In the genomic region with DNA sequence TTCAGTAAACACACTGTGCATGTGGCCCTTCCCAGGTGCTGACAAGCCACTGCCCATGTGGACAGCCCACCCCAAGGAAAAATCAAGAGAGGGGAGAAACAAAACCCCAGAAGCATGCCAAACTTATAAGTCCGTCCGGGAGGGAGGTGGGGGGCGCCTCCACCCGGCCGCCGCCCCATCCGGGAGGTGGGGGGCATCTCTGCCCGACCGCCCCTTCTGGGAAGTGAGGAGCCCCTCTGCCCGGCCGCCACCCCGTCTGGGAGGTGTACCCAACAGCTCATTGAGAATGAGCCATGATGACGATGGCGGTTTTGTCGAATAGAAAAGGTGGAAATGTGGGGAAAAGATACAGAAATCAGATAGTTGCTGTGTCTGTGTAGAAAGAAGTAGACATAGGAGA, we compare ENCODE assay signal across 28 cellular contexts.
"Had no signal": no experiment of that assay in that cellular context is flagged by ENCODE, and none has a peak within 500 bp of the region (broad histone marks: within the 10 kb centered on the region; RNA-seq: fewer than 3 reads in every experiment).

No MANE protein-coding gene starts in this region.

- H3K36me3 ChIP-seq: stomach, suprapubic skin, thoracic aorta, thyroid gland, tibial artery, tibial nerve, transverse colon, upper lobe of left lung, upper lobe of right lung, uterus, vagina had no signal

- H3K36me3 Mint-ChIP-seq: stimulated activated effector memory CD8-positive, alpha-beta T cell treated with anti-CD3 and anti-CD28 coated beads, Interleukin-12 subunit alpha, Interleukin-12 subunit beta, amount 100 ng/mL, for 72 hours; type B pancreatic cell had no signal

- H3K4me3 ChIP-seq: stomach, suprapubic skin, testis, thoracic aorta, thyroid gland, tibial artery, tibial nerve, transverse colon, upper lobe of left lung, upper lobe of right lung, uterus, vagina had no signal

- H3K27me3 ChIP-seq: stomach, suprapubic skin, testis, thyroid gland, tibial artery, tibial nerve, transverse colon, upper lobe of left lung, upper lobe of right lung, uterus, vagina had no signal

- H3K27ac ChIP-seq: stomach, suprapubic skin, testis, thoracic aorta, thyroid gland, tibial artery, tibial nerve, transverse colon, upper lobe of left lung, upper lobe of right lung, uterus, vagina had no signal

- H3K4me1 ChIP-seq: stomach, suprapubic skin, testis, thyroid gland, tibial artery, tibial nerve, transverse colon, upper lobe of left lung, upper lobe of right lung, uterus, vagina had no signal

- H3K4me3 Mint-ChIP-seq: stimulated activated effector memory CD8-positive, alpha-beta T cell treated with anti-CD3 and anti-CD28 coated beads, Interleukin-12 subunit alpha, Interleukin-12 subunit beta, amount 100 ng/mL, for 72 hours; stimulated activated memory B cell treated with anti-CD40 and anti-IgM and Interleukin-4, amounts not matched to agents 10 μg/mL and 1 μg/mL and 100 μg/mL, for 72 hours; stimulated activated naive B cell treated with anti-CD40 and anti-IgM and Interleukin-4, amounts not matched to agents 10 μg/mL and 1 μg/mL and 100 μg/mL, for 72 hours; stimulated activated naive CD8-positive, alpha-beta T cell treated with anti-CD3 and anti-CD28 coated beads, Interleukin-15, amount 100 ng/mL, for 72 hours; stimulated activated naive CD8-positive, alpha-beta T cell treated with anti-CD3 and anti-CD28 coated beads, Interleukin-15, Interleukin-2, amounts not matched to agents 100 ng/mL and 50 ng/mL, for 24 hours; type B pancreatic cell had no signal

- H3K4me1 Mint-ChIP-seq: stimulated activated effector memory CD8-positive, alpha-beta T cell treated with anti-CD3 and anti-CD28 coated beads, Interleukin-12 subunit alpha, Interleukin-12 subunit beta, amount 100 ng/mL, for 72 hours; stimulated activated memory B cell treated with anti-CD40 and anti-IgM and Interleukin-4, amounts not matched to agents 10 μg/mL and 1 μg/mL and 100 μg/mL, for 72 hours; stimulated activated naive B cell treated with anti-CD40 and anti-IgM and Interleukin-4, amounts not matched to agents 10 μg/mL and 1 μg/mL and 100 μg/mL, for 72 hours; stimulated activated naive CD8-positive, alpha-beta T cell treated with anti-CD3 and anti-CD28 coated beads, Interleukin-15, amount 100 ng/mL, for 72 hours had no signal

- H3K27ac Mint-ChIP-seq: stimulated activated effector memory CD8-positive, alpha-beta T cell treated with anti-CD3 and anti-CD28 coated beads, Interleukin-12 subunit alpha, Interleukin-12 subunit beta, amount 100 ng/mL, for 72 hours; stimulated activated memory B cell treated with anti-CD40 and anti-IgM and Interleukin-4, amounts not matched to agents 10 μg/mL and 1 μg/mL and 100 μg/mL, for 72 hours; stimulated activated naive B cell treated with anti-CD40 and anti-IgM and Interleukin-4, amounts not matched to agents 10 μg/mL and 1 μg/mL and 100 μg/mL, for 72 hours; stimulated activated naive CD8-positive, alpha-beta T cell treated with anti-CD3 and anti-CD28 coated beads, Interleukin-15, Interleukin-2, amounts not matched to agents 100 ng/mL and 50 ng/mL, for 24 hours; type B pancreatic cell had no signal

- H3K9me3 ChIP-seq: testis, thyroid gland, uterus had no signal

- ATAC-seq: stimulated activated effector memory CD8-positive, alpha-beta T cell treated with anti-CD3 and anti-CD28 coated beads, Interleukin-12 subunit alpha, Interleukin-12 subunit beta, amount 100 ng/mL, for 72 hours; stimulated activated memory B cell treated with anti-CD40 and anti-IgM and Interleukin-4, amounts not matched to agents 10 μg/mL and 1 μg/mL and 100 μg/mL, for 72 hours; stimulated activated naive B cell treated with anti-CD40 and anti-IgM and Interleukin-4, amounts not matched to agents 10 μg/mL and 1 μg/mL and 100 μg/mL, for 72 hours; stimulated activated naive CD8-positive, alpha-beta T cell treated with anti-CD3 and anti-CD28 coated beads, Interleukin-15, amount 100 ng/mL, for 72 hours; stimulated activated naive CD8-positive, alpha-beta T cell treated with anti-CD3 and anti-CD28 coated beads, Interleukin-15, Interleukin-2, amounts not matched to agents 100 U/mL and 50 U/mL, for 24 hours; upper lobe of right lung had no signal

- DNase-seq: stimulated activated CD4-positive, alpha-beta T cell treated with anti-CD3 and anti-CD28 coated beads, Interleukin-2, amount 100 ng/mL, for 48 hours; stimulated activated CD4-positive, alpha-beta T cell treated with anti-CD3 and anti-CD28 coated beads, Interleukin-4, amount 100 ng/mL, for 1 hour; stimulated activated CD4-positive, alpha-beta T cell treated with anti-CD3 and anti-CD28 coated beads, Interleukin-4, amount 100 ng/mL, for 24 hours; stimulated activated CD4-positive, alpha-beta T cell treated with anti-CD3 and anti-CD28 coated beads, Interleukin-4, amount 100 ng/mL, for 4 hours; stimulated activated CD8-positive, alpha-beta memory T cell treated with anti-CD3 and anti-CD28 coated beads, Interleukin-4, amount 100 ng/mL, for 48 hours; stimulated activated naive B cell treated with anti-CD40 and anti-IgM and Interleukin-4, amounts not matched to agents 10 μg/mL and 1 μg/mL and 100 μg/mL, for 72 hours; stimulated activated naive CD4-positive, alpha-beta T cell; stimulated activated naive CD4-positive, alpha-beta T cell treated with Interleukin-2 at 50 U/mL for 16 hours; stimulated activated naive CD8-positive, alpha-beta T cell treated with anti-CD3 and anti-CD28 coated beads, Interleukin-15, amount 100 ng/mL, for 72 hours; stimulated activated naive CD8-positive, alpha-beta T cell treated with anti-CD3 and anti-CD28 coated beads, Interleukin-15, Interleukin-2, amounts not matched to agents 100 U/mL and 50 U/mL, for 24 hours; stomach; substantia nigra; testis; tibial artery; transverse colon; trophoblast cell; upper lobe of right lung; uterus had no signal

- H3K27me3 Mint-ChIP-seq: stimulated activated memory B cell treated with anti-CD40 and anti-IgM and Interleukin-4, amounts not matched to agents 10 μg/mL and 1 μg/mL and 100 μg/mL, for 72 hours; stimulated activated naive B cell treated with anti-CD40 and anti-IgM and Interleukin-4, amounts not matched to agents 10 μg/mL and 1 μg/mL and 100 μg/mL, for 72 hours; type B pancreatic cell had no signal
